In genomic region chr16:67378642-67379041, GRCh38 we compare ENCODE assay signal across 26 cellular contexts. TPM values are rescaled to one million over a fixed set of nuclear protein-coding genes. Genes with fewer than 3 reads are reported as not detected.
"Had no signal": no experiment of that assay in that cellular context is flagged by ENCODE, and none has a peak within 500 bp of the region (broad histone marks: within the 10 kb centered on the region; RNA-seq: fewer than 3 reads in every experiment).

No MANE protein-coding gene starts in this region.

- H3K9me3 Mint-ChIP-seq: activated CD4-positive, alpha-beta T cell treated with anti-CD3 and anti-CD28 coated beads, Interleukin-2, amount 10 ng/mL, durations not matched to agents 7 days and 5 days; activated naive CD4-positive, alpha-beta T cell treated with anti-CD3 and anti-CD28 coated beads, Interleukin-2, amount 50 U/mL, for 72 hours; activated T-helper 17 cell treated with anti-CD3 and anti-CD28 coated beads, Interleukin-2, amount 50 U/mL, for 72 hours; immature natural killer cell; natural killer cell treated with Interleukin-12 subunit alpha and Interleukin-12 subunit beta and Interleukin-15 and Interleukin-18, amount 100 ng/mL, for 72 hours; stimulated activated memory B cell treated with anti-CD40 and anti-IgM and Interleukin-4, amounts not matched to agents 10 μg/mL and 1 μg/mL and 100 μg/mL, for 72 hours had no signal

- H3K27ac Mint-ChIP-seq: activated CD4-positive, alpha-beta T cell treated with anti-CD3 and anti-CD28 coated beads, Interleukin-2, amount 10 ng/mL, durations not matched to agents 7 days and 5 days; activated naive CD4-positive, alpha-beta T cell treated with anti-CD3 and anti-CD28 coated beads, Interleukin-2, amount 50 U/mL, for 72 hours; activated T-helper 17 cell treated with anti-CD3 and anti-CD28 coated beads, Interleukin-2, amount 50 U/mL, for 72 hours; immature natural killer cell; natural killer cell treated with Interleukin-12 subunit alpha and Interleukin-12 subunit beta and Interleukin-15 and Interleukin-18, amount 100 ng/mL, for 72 hours; stimulated activated memory B cell treated with anti-CD40 and anti-IgM and Interleukin-4, amounts not matched to agents 10 μg/mL and 1 μg/mL and 100 μg/mL, for 72 hours had no signal

- ATAC-seq: activated CD4-positive, CD25-positive, alpha-beta regulatory T cell treated with anti-CD3 and anti-CD28 coated beads, Interleukin-2, amount 50 U/mL, for 24 hours; activated naive CD4-positive, alpha-beta T cell treated with anti-CD3 and anti-CD28 coated beads, Interleukin-2, amount 50 U/mL, for 72 hours; activated T-helper 17 cell treated with anti-CD3 and anti-CD28 coated beads, Interleukin-2, amount 50 U/mL, for 72 hours; esophagus mucosa; natural killer cell treated with Interleukin-12 subunit alpha and Interleukin-12 subunit beta and Interleukin-15 and Interleukin-18, amount 100 ng/mL, for 72 hours; pancreas; right lobe of liver; stimulated activated memory B cell treated with anti-CD40 and anti-IgM and Interleukin-4, amounts not matched to agents 10 μg/mL and 1 μg/mL and 100 μg/mL, for 72 hours had no signal

- H3K27me3 ChIP-seq: ascending aorta, pancreas, right lobe of liver, stomach, vagina had no signal

- DNase-seq: activated CD4-positive, alpha-beta T cell treated with anti-CD3 and anti-CD28 coated beads, Interleukin-2, amount 10 ng/mL, durations not matched to agents 7 days and 5 days; activated T-cell treated with anti-CD3 and anti-CD28 coated beads, Interleukin-2, amount 50 U/mL, for 1 hour; central memory CD4-positive, alpha-beta T cell; effector memory CD4-positive, alpha-beta T cell; immature natural killer cell; pancreas; right lobe of liver; stimulated activated CD4-positive, alpha-beta T cell treated with anti-CD3 and anti-CD28 coated beads, Interleukin-15, amount 100 ng/mL, for 24 hours; stomach; trophoblast cell had no signal

- H3K36me3 ChIP-seq: ascending aorta, pancreas, right lobe of liver, stomach, vagina had no signal

- H3K4me1 Mint-ChIP-seq: activated CD4-positive, alpha-beta T cell treated with anti-CD3 and anti-CD28 coated beads, Interleukin-2, amount 10 ng/mL, durations not matched to agents 7 days and 5 days; activated T-helper 17 cell treated with anti-CD3 and anti-CD28 coated beads, Interleukin-2, amount 50 U/mL, for 72 hours; immature natural killer cell; stimulated activated memory B cell treated with anti-CD40 and anti-IgM and Interleukin-4, amounts not matched to agents 10 μg/mL and 1 μg/mL and 100 μg/mL, for 72 hours had no signal

- H3K4me3 ChIP-seq: ascending aorta, pancreas, right lobe of liver, smooth muscle cell, stomach, vagina had no signal

- H3K9me3 ChIP-seq: ascending aorta, pancreas, right lobe of liver, stomach, vagina had no signal

- H3K4me3 Mint-ChIP-seq: activated CD4-positive, alpha-beta T cell treated with anti-CD3 and anti-CD28 coated beads, Interleukin-2, amount 10 ng/mL, durations not matched to agents 7 days and 5 days; activated T-helper 17 cell treated with anti-CD3 and anti-CD28 coated beads, Interleukin-2, amount 50 U/mL, for 72 hours; immature natural killer cell; natural killer cell treated with Interleukin-12 subunit alpha and Interleukin-12 subunit beta and Interleukin-15 and Interleukin-18, amount 100 ng/mL, for 72 hours; stimulated activated memory B cell treated with anti-CD40 and anti-IgM and Interleukin-4, amounts not matched to agents 10 μg/mL and 1 μg/mL and 100 μg/mL, for 72 hours had no signal

- H3K27me3 Mint-ChIP-seq: stimulated activated memory B cell treated with anti-CD40 and anti-IgM and Interleukin-4, amounts not matched to agents 10 μg/mL and 1 μg/mL and 100 μg/mL, for 72 hours had no signal

- H3K4me1 ChIP-seq: ascending aorta, pancreas, right lobe of liver, stomach, vagina had no signal

- H3K27ac ChIP-seq: ascending aorta, pancreas, right lobe of liver, stomach, vagina, VCaP had no signal

- H3K36me3 Mint-ChIP-seq: activated naive CD4-positive, alpha-beta T cell treated with anti-CD3 and anti-CD28 coated beads, Interleukin-2, amount 50 U/mL, for 72 hours; natural killer cell treated with Interleukin-12 subunit alpha and Interleukin-12 subunit beta and Interleukin-15 and Interleukin-18, amount 100 ng/mL, for 72 hours; stimulated activated memory B cell treated with anti-CD40 and anti-IgM and Interleukin-4, amounts not matched to agents 10 μg/mL and 1 μg/mL and 100 μg/mL, for 72 hours had no signal

- H3K4me2 ChIP-seq: smooth muscle cell had no signal

RNA-seq across cellular contexts. Expression of gene TPPP3, which starts 14.7 kb away (rescaled TPM):
- total RNA-seq: activated CD4-positive, alpha-beta T cell treated with anti-CD3 and anti-CD28 coated beads, Interleukin-2, amount 10 ng/mL, durations not matched to agents 7 days and 5 days; activated naive CD4-positive, alpha-beta T cell treated with anti-CD3 and anti-CD28 coated beads, Interleukin-2, amount 50 U/mL, for 72 hours; T-helper 2 cell treated with Interferon-gamma antibody and Interleukin-4, amounts not matched to agents 100 ng/mL and 5 ng/mL, for 36 hours had no signal

RNA-seq across cellular contexts. Expression of gene LRRC36, which starts 52.0 kb away (rescaled TPM):
- total RNA-seq: activated CD4-positive, alpha-beta T cell treated with anti-CD3 and anti-CD28 coated beads, Interleukin-2, amount 10 ng/mL, durations not matched to agents 7 days and 5 days; ascending aorta; esophagus mucosa; right lobe of liver; smooth muscle cell; T-helper 2 cell treated with Interferon-gamma antibody and Interleukin-4, amounts not matched to agents 100 ng/mL and 5 ng/mL, for 36 hours; vagina had no signal
- polyA plus RNA-seq: immature natural killer cell, liver had no signal

RNA-seq across cellular contexts. Expression of gene KCTD19, which starts 52.1 kb away (rescaled TPM):
- total RNA-seq: activated CD4-positive, alpha-beta T cell treated with anti-CD3 and anti-CD28 coated beads, Interleukin-2, amount 10 ng/mL, durations not matched to agents 7 days and 5 days; ascending aorta; esophagus mucosa; right lobe of liver; vagina had no signal
- polyA plus RNA-seq: immature natural killer cell, liver had no signal

RNA-seq across cellular contexts. Expression of gene HSD11B2, which starts 52.3 kb away (rescaled TPM):
- total RNA-seq: activated CD4-positive, alpha-beta T cell treated with anti-CD3 and anti-CD28 coated beads, Interleukin-2, amount 10 ng/mL, durations not matched to agents 7 days and 5 days; dermis microvascular lymphatic vessel endothelial cell; endothelial cell of umbilical vein; glomerular endothelial cell; natural killer cell treated with Interleukin-12 subunit alpha and Interleukin-12 subunit beta and Interleukin-15 and Interleukin-18, amount 100 ng/mL, for 72 hours; smooth muscle cell; temporal lobe had no signal
- polyA plus RNA-seq: immature natural killer cell, smooth muscle cell had no signal
